ENCODE assay signal across 9 cellular contexts in genomic region chr4:145909331-145909730, GRCh38. TPM values are rescaled to one million over a fixed set of nuclear protein-coding genes. Genes with fewer than 3 reads are reported as not detected.
DNase-seq lines count a peak whose midpoint lies in the region; ATAC-seq and TF ChIP-seq lines count a peak whose summit lies in the region.
"Had no signal": no experiment of that assay in that cellular context is flagged by ENCODE, and none has a peak within 500 bp of the region (broad histone marks: within the 10 kb centered on the region; RNA-seq: fewer than 3 reads in every experiment).

No MANE protein-coding gene starts in this region.

- H3K4me3 Mint-ChIP-seq in activated CD8-positive, alpha-beta T cell treated with anti-CD3 and anti-CD28 coated beads, Interleukin-2, amount 10 ng/mL, durations not matched to agents 7 days and 5 days = no peak overlapping the region
- H3K4me3 Mint-ChIP-seq: T-helper 1 cell treated with Interleukin-12 subunit alpha and Interleukin-12 subunit beta and Interleukin-4 antibody, amounts not matched to agents 30 μg/mL and 1 μg/mL, for 36 hours had no signal

- CTCF ChIA-PET in activated CD8-positive, alpha-beta T cell treated with anti-CD3 and anti-CD28 coated beads, Interleukin-2, amount 10 ng/mL, durations not matched to agents 7 days and 5 days (lab: Charles Lee) = no interaction called here

- no peaks in the 10 kb centered on the region for H3K9me3 ChIP-seq in Peyer's patch
- H3K9me3 ChIP-seq in spleen = no peaks in the 10 kb centered on the region

- POLR2A ChIA-PET in activated CD8-positive, alpha-beta T cell treated with anti-CD3 and anti-CD28 coated beads, Interleukin-2, amount 10 ng/mL, durations not matched to agents 7 days and 5 days (lab: Charles Lee) = no interaction called here

- no peaks in the 10 kb centered on the region for H3K27me3 Mint-ChIP-seq in activated CD8-positive, alpha-beta T cell treated with anti-CD3 and anti-CD28 coated beads, Interleukin-2, amount 10 ng/mL, durations not matched to agents 7 days and 5 days (ENCODE audit: low read depth)

- H3K4me1 Mint-ChIP-seq in activated CD8-positive, alpha-beta T cell treated with anti-CD3 and anti-CD28 coated beads, Interleukin-2, amount 10 ng/mL, durations not matched to agents 7 days and 5 days (ENCODE audit: low read depth) = peaks cover 9% of the 10 kb centered on the region

- WGBS in spleen, 5 donors = 61 to 83% (median 74%) methylated on average over 6 of the region's 6 CpGs

- H3K36me3 ChIP-seq in H7 (replicated peaks; ENCODE audit: control insufficient read depth, insufficient read depth, low read length) (no peaks in the 10 kb centered on the region), Peyer's patch (no peaks in the 10 kb centered on the region), spleen (no peaks in the 10 kb centered on the region)

- peaks cover 13% of the 10 kb centered on the region for H3K36me3 Mint-ChIP-seq in activated CD8-positive, alpha-beta T cell treated with anti-CD3 and anti-CD28 coated beads, Interleukin-2, amount 10 ng/mL, durations not matched to agents 7 days and 5 days (ENCODE audit: low read depth)

- H3K4me3 ChIP-seq in H7 (ENCODE audit: insufficient read depth, low read depth, low read length) (no peak overlapping the region), Peyer's patch (peak overlapping the region in 3 of 4 donors; percentile 11 to 44 (median 43)), spleen (peak overlapping the region in 3 of 8 donors; percentile 19 to 41 (median 34))

- peak overlapping the region in 3 of 4 donors; percentile 26 to 81 (median 60) for H3K27ac ChIP-seq in Peyer's patch
- peak overlapping the region in 4 of 8 donors; percentile 21 to 46 (median 42) for H3K27ac ChIP-seq in spleen

- H3K27me3 ChIP-seq in H7 (ENCODE audit: control insufficient read depth, insufficient read depth, low read length) (no peaks in the 10 kb centered on the region), Peyer's patch (no peaks in the 10 kb centered on the region), spleen (replicated peaks in 1 of 7) (no peaks in the 10 kb centered on the region)

- TF ChIP-seq POLR2A in Peyer's patch (IDR thresholded peaks at IDR 0.05) = no peak
- no peak for TF ChIP-seq POLR2A in spleen (IDR thresholded peaks at IDR 0.05)

- ATAC-seq in left cardiac atrium = peak; percentile 96 to 98
- ATAC-seq in activated CD8-positive, alpha-beta T cell treated with anti-CD3 and anti-CD28 coated beads, Interleukin-2, amount 10 ng/mL, durations not matched to agents 7 days and 5 days = no peak
- ATAC-seq in GM21529 (IDR thresholded peaks at IDR 0.05; ENCODE audit: unreplicated experiment) = no peak

- no peaks in the 10 kb centered on the region for H3K9me3 Mint-ChIP-seq in activated CD8-positive, alpha-beta T cell treated with anti-CD3 and anti-CD28 coated beads, Interleukin-2, amount 10 ng/mL, durations not matched to agents 7 days and 5 days (ENCODE audit: insufficient read depth)
- H3K9me3 Mint-ChIP-seq: T-helper 1 cell treated with Interleukin-12 subunit alpha and Interleukin-12 subunit beta and Interleukin-4 antibody, amounts not matched to agents 30 μg/mL and 1 μg/mL, for 36 hours had no signal

- intact Hi-C loops in left cardiac atrium (cut with DNase I) = no loop called here
- intact Hi-C loops in spleen (cut with DNase I; ENCODE audit: low total_unique reads) = no loop called here

- no peak overlapping the region for H3K27ac Mint-ChIP-seq in activated CD8-positive, alpha-beta T cell treated with anti-CD3 and anti-CD28 coated beads, Interleukin-2, amount 10 ng/mL, durations not matched to agents 7 days and 5 days
- H3K27ac Mint-ChIP-seq: T-helper 1 cell treated with Interleukin-12 subunit alpha and Interleukin-12 subunit beta and Interleukin-4 antibody, amounts not matched to agents 30 μg/mL and 1 μg/mL, for 36 hours had no signal

- peaks cover 0 to 12% (median 0%) of the 10 kb centered on the region in 4 donors for H3K4me1 ChIP-seq in Peyer's patch
- peaks cover 0 to 42% (median 16%) of the 10 kb centered on the region in 6 donors for H3K4me1 ChIP-seq in spleen

- TF ChIP-seq CTCF in Peyer's patch (IDR thresholded peaks at IDR 0.05) (no peak), spleen (IDR thresholded peaks at IDR 0.05 in 8 of 11, conservative IDR thresholded peaks at IDR 0.05 in 3 of 11) (no peak)

- peak; percentile 84 for DNase-seq in H7
- peak in 2 of 3 donors; percentile 75 to 86 for DNase-seq in Peyer's patch
- peak; percentile 79 for DNase-seq in left cardiac atrium
- peak; percentile 79 for DNase-seq in spleen
- DNase-seq in activated CD8-positive, alpha-beta T cell treated with anti-CD3 and anti-CD28 coated beads, Interleukin-2, amount 10 ng/mL, durations not matched to agents 7 days and 5 days = no peak
- no peak for DNase-seq in NOMO-1 (lab: John Stamatoyannopoulos, UW; ENCODE audit: unreplicated experiment in 2 of 2)
- no peak for DNase-seq in activated CD4-positive, alpha-beta T cell treated with anti-CD3 and anti-CD28 coated beads, Interleukin-2, amount 50 U/mL, for 48 hours

RNA-seq across cellular contexts. Expression of gene ZNF827, which starts 29.3 kb away (rescaled TPM):
- 6.2 and 12.4 TPM in 2 replicates for total RNA-seq in H7 (2014; rRNA removed; shearing (Covaris generic))
- total RNA-seq in Peyer's patch = 100 to 1,000 TPM in 1 of 4 donors, 10 to 100 TPM in 3; 46.3 to 206 (median 60.5) TPM
- 10 to 100 TPM; 13.3 to 17.9 TPM for total RNA-seq in left cardiac atrium
- 10 to 100 TPM; 15.9 to 31.6 (median 19.9) TPM for total RNA-seq in spleen
- 1 to 10 TPM; 3.3 to 5.3 (median 4.6) TPM for polyA plus RNA-seq in spleen
- 10 to 100 TPM; 13.6 to 14.8 TPM for total RNA-seq in activated CD8-positive, alpha-beta T cell treated with anti-CD3 and anti-CD28 coated beads, Interleukin-2, amount 10 ng/mL, durations not matched to agents 7 days and 5 days

Comparison
In these comparisons a context has a peak if more than half of its experiments do, and no peak if none do; other contexts are left out.
1. DNase-seq: peak in H7 (single experiment), Peyer's patch (2 of 3), left cardiac atrium (single experiment) and spleen (single experiment); none in activated CD8-positive, alpha-beta T cell treated with anti-CD3 and anti-CD28 coated beads, Interleukin-2, amount 10 ng/mL, durations not matched to agents 7 days and 5 days (single experiment), NOMO-1 (0 of 2) and activated CD4-positive, alpha-beta T cell treated with anti-CD3 and anti-CD28 coated beads, Interleukin-2, amount 50 U/mL, for 48 hours (0 of 2).
2. ATAC-seq: peak in left cardiac atrium (2 of 2); none in activated CD8-positive, alpha-beta T cell treated with anti-CD3 and anti-CD28 coated beads, Interleukin-2, amount 10 ng/mL, durations not matched to agents 7 days and 5 days (single experiment) and GM21529 (single experiment).